In the genomic region with DNA sequence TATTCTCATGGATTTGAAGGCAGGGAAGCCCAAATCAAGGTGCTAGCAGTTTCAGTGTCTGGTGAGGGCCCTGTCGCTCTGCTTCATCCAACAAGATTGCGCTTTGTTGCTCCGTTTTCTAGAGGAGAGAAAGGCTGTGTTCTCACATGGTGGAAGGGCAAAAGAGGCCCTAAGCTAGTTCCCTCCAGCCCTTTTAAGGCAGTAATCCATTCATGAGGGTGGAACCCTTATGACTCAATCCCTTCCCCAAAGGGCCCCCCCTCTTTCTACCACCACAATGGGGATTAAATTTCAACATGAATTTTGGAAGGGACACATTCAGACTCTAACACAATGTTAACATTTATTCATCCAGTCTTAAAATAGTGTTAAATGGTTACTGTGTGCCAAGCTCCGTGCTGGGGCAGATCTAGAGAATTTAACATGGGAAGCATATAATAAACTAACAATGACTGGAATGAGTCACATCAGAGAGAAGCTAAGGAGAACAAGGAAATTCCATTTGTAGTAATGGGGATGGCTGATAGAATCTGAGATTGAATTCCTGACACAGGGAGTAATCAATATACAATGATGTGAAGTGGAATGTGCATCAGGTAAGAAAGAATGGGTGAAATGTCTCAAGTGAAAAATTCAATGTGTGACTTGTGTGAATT, we compare ENCODE assay signal across 26 cellular contexts.
DNase-seq lines count a peak whose midpoint lies in the region; ATAC-seq, FAIRE-seq and TF ChIP-seq lines count a peak whose summit lies in the region.
"Had no signal": no experiment of that assay in that cellular context is flagged by ENCODE, and none has a peak within 500 bp of the region (broad histone marks: within the 10 kb centered on the region; RNA-seq: fewer than 3 reads in every experiment).

No MANE protein-coding gene starts in this region.

- H3K4me2 ChIP-seq in PC-3 (ENCODE audit: low read length) (no peak overlapping the region), endothelial cell of umbilical vein (ENCODE audit: insufficient read depth, low read length) (no peak overlapping the region), trophoblast cell (ENCODE audit: low read length) (no peak overlapping the region)
- H3K4me2 ChIP-seq: smooth muscle cell had no signal

- H3K9ac ChIP-seq in PC-3 (ENCODE audit: low read length) (no peak overlapping the region), endothelial cell of umbilical vein (replicated peaks; ENCODE audit: extremely low read depth, insufficient read depth, low read length) (no peak overlapping the region), trophoblast cell (ENCODE audit: low read length) (no peak overlapping the region)

- H3K9me3 ChIP-seq in PC-3 (ENCODE audit: low read length), result no peaks in the 10 kb centered on the region
- H3K9me3 ChIP-seq in endothelial cell of umbilical vein (replicated peaks; ENCODE audit: control insufficient read depth, insufficient read depth, low read length), result no peaks in the 10 kb centered on the region
- peaks cover 4% of the 10 kb centered on the region for H3K9me3 ChIP-seq in trophoblast cell (ENCODE audit: insufficient read depth, low read depth, low read length)
- H3K9me3 ChIP-seq in ascending aorta, result no peaks in the 10 kb centered on the region
- H3K9me3 ChIP-seq: esophagus squamous epithelium, lower lobe of right lung, ovary had no signal

- peak overlapping the region; percentile 68 for H2BK5ac ChIP-seq in trophoblast cell (ENCODE audit: low read depth, low read length, poor library complexity)

- peaks cover 3% of the 10 kb centered on the region for H3K79me1 ChIP-seq in trophoblast cell (ENCODE audit: low read length)

- H3K27ac ChIP-seq in PC-3 (ENCODE audit: low read length), result no peak overlapping the region
- no peak overlapping the region for H3K27ac ChIP-seq in endothelial cell of umbilical vein (ENCODE audit: insufficient read depth, low read depth, low read length)
- no peak overlapping the region for H3K27ac ChIP-seq in trophoblast cell (ENCODE audit: low read depth, low read length)
- no peak overlapping the region for H3K27ac ChIP-seq in ascending aorta
- H3K27ac ChIP-seq: esophagus squamous epithelium, lower lobe of right lung, ovary, SK-N-MC had no signal

- no peak overlapping the region for H2AK5ac ChIP-seq in trophoblast cell (ENCODE audit: low read length)

- intact Hi-C loops in PC-3 (cut with micrococcal nuclease) (no loop called here), endothelial cell of umbilical vein (cut with micrococcal nuclease) (no loop called here), ascending aorta (cut with DNase I) (no loop called here)

- no CpG with 5 or more reads among the region's 4 CpGs for WGBS in trophoblast cell (ENCODE audit: extremely low coverage, insufficient coverage, insufficient read length)

- no peak overlapping the region for H3K23ac ChIP-seq in trophoblast cell (ENCODE audit: low read length)

- dilution Hi-C loops in endothelial cell of umbilical vein (cut with MboI; ENCODE audit: extremely low pct_ligation_motif_present, low sequenced_read_pairs), result no loop called here

- H2BK120ac ChIP-seq in trophoblast cell (ENCODE audit: insufficient read depth, low read length, poor library complexity), result peak overlapping the region; percentile 80

- no peak for TF ChIP-seq POLR2A in endothelial cell of umbilical vein (IDR thresholded peaks at IDR 0.05; ENCODE audit: low read depth, low read length)

- H4K20me1 ChIP-seq in PC-3 (ENCODE audit: low read length), result no peaks in the 10 kb centered on the region
- H4K20me1 ChIP-seq in endothelial cell of umbilical vein (replicated peaks; ENCODE audit: control insufficient read depth, extremely low read depth, insufficient read depth, low read length), result no peaks in the 10 kb centered on the region

- ATAC-seq in PC-3, result no peak
- ATAC-seq: activated T-helper 17 cell treated with anti-CD3 and anti-CD28 coated beads, Interleukin-2, amount 50 U/mL, for 72 hours; lower lobe of right lung; stimulated activated effector memory CD8-positive, alpha-beta T cell treated with anti-CD3 and anti-CD28 coated beads, Interleukin-12 subunit alpha, Interleukin-12 subunit beta, amount 100 ng/mL, for 72 hours had no signal

- no peak overlapping the region for H3K4ac ChIP-seq in trophoblast cell (ENCODE audit: low read depth, low read length)

- BruUV-seq in PC-3 (replicated peaks; lab: Mats Ljungman, UMichigan) (no TSS peak), endothelial cell of umbilical vein (replicated peaks; lab: Mats Ljungman, UMichigan) (no TSS peak)

- H3K27me3 ChIP-seq in PC-3 (ENCODE audit: low read length), result no peaks in the 10 kb centered on the region
- H3K27me3 ChIP-seq in endothelial cell of umbilical vein (ENCODE audit: control insufficient read depth in 2 of 2, insufficient read depth in 2 of 2, low read length in 2 of 2), result no peaks in the 10 kb centered on the region
- H3K27me3 ChIP-seq in trophoblast cell (ENCODE audit: insufficient read depth, low read length), result no peaks in the 10 kb centered on the region
- H3K27me3 ChIP-seq in ascending aorta, result no peaks in the 10 kb centered on the region
- H3K27me3 ChIP-seq: esophagus squamous epithelium, ovary had no signal

- no peaks in the 10 kb centered on the region for H3K9me1 ChIP-seq in endothelial cell of umbilical vein (replicated peaks; ENCODE audit: control insufficient read depth, extremely low read depth, insufficient read depth, low read length)

- H4K8ac ChIP-seq in trophoblast cell (ENCODE audit: low read depth, low read length), result peak overlapping the region; percentile 38

- H3K4me1 ChIP-seq in PC-3 (ENCODE audit: insufficient read depth, low read length) (no peaks in the 10 kb centered on the region), endothelial cell of umbilical vein (ENCODE audit: control insufficient read depth, extremely low read depth, insufficient read depth, low read length) (peaks cover 3% of the 10 kb centered on the region), trophoblast cell (ENCODE audit: control insufficient read depth in 1 of 2, insufficient read depth in 2 of 2, low read length in 2 of 2) (peaks cover 0 to 5% of the 10 kb centered on the region in 2 experiments), ascending aorta (no peaks in the 10 kb centered on the region)
- H3K4me1 ChIP-seq: esophagus squamous epithelium had no signal

- no peak overlapping the region for H2AFZ ChIP-seq in PC-3 (ENCODE audit: low read length)
- no peak overlapping the region for H2AFZ ChIP-seq in endothelial cell of umbilical vein (ENCODE audit: low read depth, low read length)
- H2AFZ ChIP-seq in trophoblast cell (ENCODE audit: insufficient read depth, low read length, poor library complexity), result no peak overlapping the region

- CTCF ChIA-PET in PC-3 (lab: Charles Lee) (no interaction called here), endothelial cell of umbilical vein (lab: Charles Lee) (no interaction called here)

- H3K36me3 ChIP-seq in PC-3 (ENCODE audit: low read depth, low read length), result no peaks in the 10 kb centered on the region
- H3K36me3 ChIP-seq in endothelial cell of umbilical vein (ENCODE audit: control insufficient read depth in 2 of 2, extremely low read depth in 1 of 2, insufficient read depth in 2 of 2, low read length in 2 of 2), result no peaks in the 10 kb centered on the region
- no peaks in the 10 kb centered on the region for H3K36me3 ChIP-seq in trophoblast cell (ENCODE audit: control insufficient read depth in 1 of 2, insufficient read depth in 2 of 2, low read length in 2 of 2)
- no peaks in the 10 kb centered on the region for H3K36me3 ChIP-seq in ascending aorta
- H3K36me3 ChIP-seq: esophagus squamous epithelium, lower lobe of right lung, ovary had no signal

- POLR2A ChIA-PET in PC-3 (lab: Charles Lee; ENCODE audit: unreplicated experiment), result no interaction called here
- POLR2A ChIA-PET in endothelial cell of umbilical vein (lab: Charles Lee), result no interaction called here

- no peaks in the 10 kb centered on the region for H3F3A ChIP-seq in PC-3 (ENCODE audit: low read length, unreplicated experiment)

- peak; percentile 5 for DNase-seq in NCI-H82 (lab: John Stamatoyannopoulos, UW)
- no peak for DNase-seq in NCI-H82 treated with DMSO at 0.1 percent for 48 hours (lab: John Stamatoyannopoulos, UW; ENCODE audit: unreplicated experiment)
- peak; percentile 12 for DNase-seq in PC-3
- DNase-seq in endothelial cell of umbilical vein (ENCODE audit: low read depth, low spot score), result peak; percentile 28
- peak in 1 of 2 donors; percentile 75 for DNase-seq in trophoblast cell
- DNase-seq in ascending aorta (ENCODE audit: low spot score in 2 of 2), result no peak
- no peak for DNase-seq in Ammon's horn (ENCODE audit: low spot score)
- no peak for DNase-seq in T-helper 1 cell
- DNase-seq: 8988T; activated CD8-positive, alpha-beta memory T cell treated with anti-CD3 and anti-CD28 coated beads, Interleukin-2, amount 50 U/mL, for 48 hours; CD4-positive, alpha-beta T cell; effector CD8-positive, alpha-beta T cell; esophagus squamous epithelium; GDM1; GOT3; lower lobe of right lung; NCI-H1417; NCI-H510A; nephron progenitor cell; ovary; stimulated activated CD4-positive, alpha-beta T cell treated with anti-CD3 and anti-CD28 coated beads, Interleukin-2, amount 100 ng/mL, for 48 hours had no signal

- H3K9me2 ChIP-seq in PC-3 (replicated peaks; ENCODE audit: low read length), result no peaks in the 10 kb centered on the region

- H3K79me2 ChIP-seq in PC-3 (ENCODE audit: low read length), result no peaks in the 10 kb centered on the region
- H3K79me2 ChIP-seq in endothelial cell of umbilical vein (ENCODE audit: control insufficient read depth, insufficient read depth, low read length), result no peaks in the 10 kb centered on the region
- no peaks in the 10 kb centered on the region for H3K79me2 ChIP-seq in trophoblast cell (ENCODE audit: control insufficient read depth, insufficient read depth, low read length, poor library complexity)

- H2BK12ac ChIP-seq in trophoblast cell (ENCODE audit: low read length), result peak overlapping the region; percentile 94

- H4K12ac ChIP-seq in trophoblast cell (ENCODE audit: low read depth, low read length), result no peak overlapping the region

- peak overlapping the region; percentile 68 for H4K91ac ChIP-seq in trophoblast cell (ENCODE audit: low read depth, low read length)

- H3K4me3 ChIP-seq in PC-3 (ENCODE audit: low read length) (no peak overlapping the region), endothelial cell of umbilical vein (replicated peaks in 1 of 3; ENCODE audit: insufficient read depth in 1 of 3, low read depth in 1 of 3, low read length in 3 of 3) (no peak overlapping the region), trophoblast cell (ENCODE audit: low read depth, low read length) (no peak overlapping the region), ascending aorta (no peak overlapping the region)
- H3K4me3 ChIP-seq: esophagus squamous epithelium, lower lobe of right lung, ovary, SK-N-MC, smooth muscle cell had no signal

- no peak overlapping the region for H3K14ac ChIP-seq in trophoblast cell (ENCODE audit: low read length)

- peak overlapping the region; percentile 37 for H3K18ac ChIP-seq in trophoblast cell (ENCODE audit: low read length)

- TF ChIP-seq CTCF in PC-3 (conservative IDR thresholded peaks at IDR 0.05; ENCODE audit: low read depth, low read length) (no peak), endothelial cell of umbilical vein (IDR thresholded peaks at IDR 0.05; ENCODE audit: extremely low read depth in 1 of 2, insufficient read depth in 1 of 2, low read depth in 1 of 2, low read length in 2 of 2) (no peak), ascending aorta (IDR thresholded peaks at IDR 0.05) (no peak)

- peak; percentile 56 for FAIRE-seq in endothelial cell of umbilical vein (lab: Jason Lieb, UNC)
- FAIRE-seq: islet of Langerhans had no signal

Comparison
In these comparisons a context has a peak if more than half of its experiments do, and no peak if none do; other contexts are left out.
1. DNase-seq: peak in NCI-H82 (single experiment), PC-3 (single experiment) and endothelial cell of umbilical vein (single experiment); none in NCI-H82 treated with DMSO at 0.1 percent for 48 hours (single experiment), ascending aorta (0 of 2), Ammon's horn (single experiment) and T-helper 1 cell (0 of 5).